ENCODE assay signal across 1 cellular context in genomic region chr2:218368150-218368528, GRCh38.
TF ChIP-seq lines count a peak whose summit lies in the region.

No MANE protein-coding gene starts in this region.

TF ChIP-seq in K562, 482 proteins besides CTCF, POLR2A, EP300 and RAD21 (continued from another document and continues in another):
- TF ChIP-seq, protein P1, sequence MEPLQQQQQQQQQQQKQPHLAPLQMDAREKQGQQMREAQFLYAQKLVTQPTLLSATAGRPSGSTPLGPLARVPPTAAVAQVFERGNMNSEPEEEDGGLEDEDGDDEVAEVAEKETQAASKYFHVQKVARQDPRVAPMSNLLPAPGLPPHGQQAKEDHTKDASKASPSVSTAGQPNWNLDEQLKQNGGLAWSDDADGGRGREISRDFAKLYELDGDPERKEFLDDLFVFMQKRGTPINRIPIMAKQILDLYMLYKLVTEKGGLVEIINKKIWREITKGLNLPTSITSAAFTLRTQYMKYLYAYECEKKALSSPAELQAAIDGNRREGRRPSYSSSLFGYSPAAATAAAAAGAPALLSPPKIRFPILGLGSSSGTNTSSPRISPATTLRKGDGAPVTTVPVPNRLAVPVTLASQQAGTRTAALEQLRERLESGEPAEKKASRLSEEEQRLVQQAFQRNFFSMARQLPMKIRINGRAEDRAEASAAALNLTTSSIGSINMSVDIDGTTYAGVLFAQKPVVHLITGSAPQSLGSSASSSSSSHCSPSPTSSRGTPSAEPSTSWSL (CRISPR knock-in tag; IDR thresholded peaks at IDR 0.05; ENCODE audit: borderline replicate concordance): no peak
- TF ChIP-seq, protein P2, sequence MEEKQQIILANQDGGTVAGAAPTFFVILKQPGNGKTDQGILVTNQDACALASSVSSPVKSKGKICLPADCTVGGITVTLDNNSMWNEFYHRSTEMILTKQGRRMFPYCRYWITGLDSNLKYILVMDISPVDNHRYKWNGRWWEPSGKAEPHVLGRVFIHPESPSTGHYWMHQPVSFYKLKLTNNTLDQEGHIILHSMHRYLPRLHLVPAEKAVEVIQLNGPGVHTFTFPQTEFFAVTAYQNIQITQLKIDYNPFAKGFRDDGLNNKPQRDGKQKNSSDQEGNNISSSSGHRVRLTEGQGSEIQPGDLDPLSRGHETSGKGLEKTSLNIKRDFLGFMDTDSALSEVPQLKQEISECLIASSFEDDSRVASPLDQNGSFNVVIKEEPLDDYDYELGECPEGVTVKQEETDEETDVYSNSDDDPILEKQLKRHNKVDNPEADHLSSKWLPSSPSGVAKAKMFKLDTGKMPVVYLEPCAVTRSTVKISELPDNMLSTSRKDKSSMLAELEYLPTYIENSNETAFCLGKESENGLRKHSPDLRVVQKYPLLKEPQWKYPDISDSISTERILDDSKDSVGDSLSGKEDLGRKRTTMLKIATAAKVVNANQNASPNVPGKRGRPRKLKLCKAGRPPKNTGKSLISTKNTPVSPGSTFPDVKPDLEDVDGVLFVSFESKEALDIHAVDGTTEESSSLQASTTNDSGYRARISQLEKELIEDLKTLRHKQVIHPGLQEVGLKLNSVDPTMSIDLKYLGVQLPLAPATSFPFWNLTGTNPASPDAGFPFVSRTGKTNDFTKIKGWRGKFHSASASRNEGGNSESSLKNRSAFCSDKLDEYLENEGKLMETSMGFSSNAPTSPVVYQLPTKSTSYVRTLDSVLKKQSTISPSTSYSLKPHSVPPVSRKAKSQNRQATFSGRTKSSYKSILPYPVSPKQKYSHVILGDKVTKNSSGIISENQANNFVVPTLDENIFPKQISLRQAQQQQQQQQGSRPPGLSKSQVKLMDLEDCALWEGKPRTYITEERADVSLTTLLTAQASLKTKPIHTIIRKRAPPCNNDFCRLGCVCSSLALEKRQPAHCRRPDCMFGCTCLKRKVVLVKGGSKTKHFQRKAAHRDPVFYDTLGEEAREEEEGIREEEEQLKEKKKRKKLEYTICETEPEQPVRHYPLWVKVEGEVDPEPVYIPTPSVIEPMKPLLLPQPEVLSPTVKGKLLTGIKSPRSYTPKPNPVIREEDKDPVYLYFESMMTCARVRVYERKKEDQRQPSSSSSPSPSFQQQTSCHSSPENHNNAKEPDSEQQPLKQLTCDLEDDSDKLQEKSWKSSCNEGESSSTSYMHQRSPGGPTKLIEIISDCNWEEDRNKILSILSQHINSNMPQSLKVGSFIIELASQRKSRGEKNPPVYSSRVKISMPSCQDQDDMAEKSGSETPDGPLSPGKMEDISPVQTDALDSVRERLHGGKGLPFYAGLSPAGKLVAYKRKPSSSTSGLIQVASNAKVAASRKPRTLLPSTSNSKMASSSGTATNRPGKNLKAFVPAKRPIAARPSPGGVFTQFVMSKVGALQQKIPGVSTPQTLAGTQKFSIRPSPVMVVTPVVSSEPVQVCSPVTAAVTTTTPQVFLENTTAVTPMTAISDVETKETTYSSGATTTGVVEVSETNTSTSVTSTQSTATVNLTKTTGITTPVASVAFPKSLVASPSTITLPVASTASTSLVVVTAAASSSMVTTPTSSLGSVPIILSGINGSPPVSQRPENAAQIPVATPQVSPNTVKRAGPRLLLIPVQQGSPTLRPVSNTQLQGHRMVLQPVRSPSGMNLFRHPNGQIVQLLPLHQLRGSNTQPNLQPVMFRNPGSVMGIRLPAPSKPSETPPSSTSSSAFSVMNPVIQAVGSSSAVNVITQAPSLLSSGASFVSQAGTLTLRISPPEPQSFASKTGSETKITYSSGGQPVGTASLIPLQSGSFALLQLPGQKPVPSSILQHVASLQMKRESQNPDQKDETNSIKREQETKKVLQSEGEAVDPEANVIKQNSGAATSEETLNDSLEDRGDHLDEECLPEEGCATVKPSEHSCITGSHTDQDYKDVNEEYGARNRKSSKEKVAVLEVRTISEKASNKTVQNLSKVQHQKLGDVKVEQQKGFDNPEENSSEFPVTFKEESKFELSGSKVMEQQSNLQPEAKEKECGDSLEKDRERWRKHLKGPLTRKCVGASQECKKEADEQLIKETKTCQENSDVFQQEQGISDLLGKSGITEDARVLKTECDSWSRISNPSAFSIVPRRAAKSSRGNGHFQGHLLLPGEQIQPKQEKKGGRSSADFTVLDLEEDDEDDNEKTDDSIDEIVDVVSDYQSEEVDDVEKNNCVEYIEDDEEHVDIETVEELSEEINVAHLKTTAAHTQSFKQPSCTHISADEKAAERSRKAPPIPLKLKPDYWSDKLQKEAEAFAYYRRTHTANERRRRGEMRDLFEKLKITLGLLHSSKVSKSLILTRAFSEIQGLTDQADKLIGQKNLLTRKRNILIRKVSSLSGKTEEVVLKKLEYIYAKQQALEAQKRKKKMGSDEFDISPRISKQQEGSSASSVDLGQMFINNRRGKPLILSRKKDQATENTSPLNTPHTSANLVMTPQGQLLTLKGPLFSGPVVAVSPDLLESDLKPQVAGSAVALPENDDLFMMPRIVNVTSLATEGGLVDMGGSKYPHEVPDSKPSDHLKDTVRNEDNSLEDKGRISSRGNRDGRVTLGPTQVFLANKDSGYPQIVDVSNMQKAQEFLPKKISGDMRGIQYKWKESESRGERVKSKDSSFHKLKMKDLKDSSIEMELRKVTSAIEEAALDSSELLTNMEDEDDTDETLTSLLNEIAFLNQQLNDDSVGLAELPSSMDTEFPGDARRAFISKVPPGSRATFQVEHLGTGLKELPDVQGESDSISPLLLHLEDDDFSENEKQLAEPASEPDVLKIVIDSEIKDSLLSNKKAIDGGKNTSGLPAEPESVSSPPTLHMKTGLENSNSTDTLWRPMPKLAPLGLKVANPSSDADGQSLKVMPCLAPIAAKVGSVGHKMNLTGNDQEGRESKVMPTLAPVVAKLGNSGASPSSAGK (IDR thresholded peaks at IDR 0.05): no peak
- TF ChIP-seq THAP12 (CRISPR knock-in tag; IDR thresholded peaks at IDR 0.05) (no peak), SREBF2 (CRISPR knock-in tag; IDR thresholded peaks at IDR 0.05) (no peak), ZNF445 (CRISPR knock-in tag; IDR thresholded peaks at IDR 0.05; ENCODE audit: low read depth) (no peak), ASH1L (IDR thresholded peaks at IDR 0.05; ENCODE audit: borderline replicate concordance, low read depth, partially characterized antibody) (peak; percentile 23), SMARCC2 (IDR thresholded peaks at IDR 0.05; ENCODE audit: low read depth) (no peak), ARNT (IDR thresholded peaks at IDR 0.05) (no peak), NUFIP1 (IDR thresholded peaks at IDR 0.05; ENCODE audit: partially characterized antibody) (no peak), POU5F1 (IDR thresholded peaks at IDR 0.05; ENCODE audit: borderline replicate concordance, low read depth, low read length, partially characterized antibody) (no peak), FOXP4 (CRISPR knock-in tag; IDR thresholded peaks at IDR 0.05; ENCODE audit: borderline replicate concordance) (no peak), ZNF12 (CRISPR knock-in tag; IDR thresholded peaks at IDR 0.05) (no peak), MAFF (IDR thresholded peaks at IDR 0.05; ENCODE audit: low read length) (no peak), MAZ (CRISPR knock-in tag; conservative IDR thresholded peaks at IDR 0.05 in 1 of 2, IDR thresholded peaks at IDR 0.05 in 1 of 2) (peak in 1 of 2 experiments; percentile 1; a peak in 1 of 4 replicates), ETV1 (tag; conservative IDR thresholded peaks at IDR 0.05; ENCODE audit: low read depth) (no peak), JUND (IDR thresholded peaks at IDR 0.05; ENCODE audit: borderline replicate concordance, low read depth, low read length) (no peak), JUND (tag; IDR thresholded peaks at IDR 0.05; ENCODE audit: borderline replicate concordance, low read depth, low read length) (no peak)
- TF ChIP-seq, protein P3, sequence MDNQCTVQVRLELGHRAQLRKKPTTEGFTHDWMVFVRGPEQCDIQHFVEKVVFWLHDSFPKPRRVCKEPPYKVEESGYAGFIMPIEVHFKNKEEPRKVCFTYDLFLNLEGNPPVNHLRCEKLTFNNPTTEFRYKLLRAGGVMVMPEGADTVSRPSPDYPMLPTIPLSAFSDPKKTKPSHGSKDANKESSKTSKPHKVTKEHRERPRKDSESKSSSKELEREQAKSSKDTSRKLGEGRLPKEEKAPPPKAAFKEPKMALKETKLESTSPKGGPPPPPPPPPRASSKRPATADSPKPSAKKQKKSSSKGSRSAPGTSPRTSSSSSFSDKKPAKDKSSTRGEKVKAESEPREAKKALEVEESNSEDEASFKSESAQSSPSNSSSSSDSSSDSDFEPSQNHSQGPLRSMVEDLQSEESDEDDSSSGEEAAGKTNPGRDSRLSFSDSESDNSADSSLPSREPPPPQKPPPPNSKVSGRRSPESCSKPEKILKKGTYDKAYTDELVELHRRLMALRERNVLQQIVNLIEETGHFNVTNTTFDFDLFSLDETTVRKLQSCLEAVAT (IDR thresholded peaks at IDR 0.05): peak in 1 of 2 experiments; percentile 73; a peak in 2 of 4 replicates
- TF ChIP-seq, protein P4, sequence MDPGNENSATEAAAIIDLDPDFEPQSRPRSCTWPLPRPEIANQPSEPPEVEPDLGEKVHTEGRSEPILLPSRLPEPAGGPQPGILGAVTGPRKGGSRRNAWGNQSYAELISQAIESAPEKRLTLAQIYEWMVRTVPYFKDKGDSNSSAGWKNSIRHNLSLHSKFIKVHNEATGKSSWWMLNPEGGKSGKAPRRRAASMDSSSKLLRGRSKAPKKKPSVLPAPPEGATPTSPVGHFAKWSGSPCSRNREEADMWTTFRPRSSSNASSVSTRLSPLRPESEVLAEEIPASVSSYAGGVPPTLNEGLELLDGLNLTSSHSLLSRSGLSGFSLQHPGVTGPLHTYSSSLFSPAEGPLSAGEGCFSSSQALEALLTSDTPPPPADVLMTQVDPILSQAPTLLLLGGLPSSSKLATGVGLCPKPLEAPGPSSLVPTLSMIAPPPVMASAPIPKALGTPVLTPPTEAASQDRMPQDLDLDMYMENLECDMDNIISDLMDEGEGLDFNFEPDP (CRISPR knock-in tag; IDR thresholded peaks at IDR 0.05): no peak
- TF ChIP-seq, protein P5, sequence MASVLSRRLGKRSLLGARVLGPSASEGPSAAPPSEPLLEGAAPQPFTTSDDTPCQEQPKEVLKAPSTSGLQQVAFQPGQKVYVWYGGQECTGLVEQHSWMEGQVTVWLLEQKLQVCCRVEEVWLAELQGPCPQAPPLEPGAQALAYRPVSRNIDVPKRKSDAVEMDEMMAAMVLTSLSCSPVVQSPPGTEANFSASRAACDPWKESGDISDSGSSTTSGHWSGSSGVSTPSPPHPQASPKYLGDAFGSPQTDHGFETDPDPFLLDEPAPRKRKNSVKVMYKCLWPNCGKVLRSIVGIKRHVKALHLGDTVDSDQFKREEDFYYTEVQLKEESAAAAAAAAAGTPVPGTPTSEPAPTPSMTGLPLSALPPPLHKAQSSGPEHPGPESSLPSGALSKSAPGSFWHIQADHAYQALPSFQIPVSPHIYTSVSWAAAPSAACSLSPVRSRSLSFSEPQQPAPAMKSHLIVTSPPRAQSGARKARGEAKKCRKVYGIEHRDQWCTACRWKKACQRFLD (CRISPR knock-in tag; IDR thresholded peaks at IDR 0.05): no peak
- TF ChIP-seq, protein P6, sequence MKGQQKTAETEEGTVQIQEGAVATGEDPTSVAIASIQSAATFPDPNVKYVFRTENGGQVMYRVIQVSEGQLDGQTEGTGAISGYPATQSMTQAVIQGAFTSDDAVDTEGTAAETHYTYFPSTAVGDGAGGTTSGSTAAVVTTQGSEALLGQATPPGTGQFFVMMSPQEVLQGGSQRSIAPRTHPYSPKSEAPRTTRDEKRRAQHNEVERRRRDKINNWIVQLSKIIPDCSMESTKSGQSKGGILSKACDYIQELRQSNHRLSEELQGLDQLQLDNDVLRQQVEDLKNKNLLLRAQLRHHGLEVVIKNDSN (CRISPR knock-in tag; IDR thresholded peaks at IDR 0.05): no peak
- TF ChIP-seq, protein P7, sequence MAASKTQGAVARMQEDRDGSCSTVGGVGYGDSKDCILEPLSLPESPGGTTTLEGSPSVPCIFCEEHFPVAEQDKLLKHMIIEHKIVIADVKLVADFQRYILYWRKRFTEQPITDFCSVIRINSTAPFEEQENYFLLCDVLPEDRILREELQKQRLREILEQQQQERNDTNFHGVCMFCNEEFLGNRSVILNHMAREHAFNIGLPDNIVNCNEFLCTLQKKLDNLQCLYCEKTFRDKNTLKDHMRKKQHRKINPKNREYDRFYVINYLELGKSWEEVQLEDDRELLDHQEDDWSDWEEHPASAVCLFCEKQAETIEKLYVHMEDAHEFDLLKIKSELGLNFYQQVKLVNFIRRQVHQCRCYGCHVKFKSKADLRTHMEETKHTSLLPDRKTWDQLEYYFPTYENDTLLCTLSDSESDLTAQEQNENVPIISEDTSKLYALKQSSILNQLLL (CRISPR knock-in tag; IDR thresholded peaks at IDR 0.05; ENCODE audit: borderline replicate concordance): no peak
